1 cellular context compared by ENCODE assay signal in the genomic region with DNA sequence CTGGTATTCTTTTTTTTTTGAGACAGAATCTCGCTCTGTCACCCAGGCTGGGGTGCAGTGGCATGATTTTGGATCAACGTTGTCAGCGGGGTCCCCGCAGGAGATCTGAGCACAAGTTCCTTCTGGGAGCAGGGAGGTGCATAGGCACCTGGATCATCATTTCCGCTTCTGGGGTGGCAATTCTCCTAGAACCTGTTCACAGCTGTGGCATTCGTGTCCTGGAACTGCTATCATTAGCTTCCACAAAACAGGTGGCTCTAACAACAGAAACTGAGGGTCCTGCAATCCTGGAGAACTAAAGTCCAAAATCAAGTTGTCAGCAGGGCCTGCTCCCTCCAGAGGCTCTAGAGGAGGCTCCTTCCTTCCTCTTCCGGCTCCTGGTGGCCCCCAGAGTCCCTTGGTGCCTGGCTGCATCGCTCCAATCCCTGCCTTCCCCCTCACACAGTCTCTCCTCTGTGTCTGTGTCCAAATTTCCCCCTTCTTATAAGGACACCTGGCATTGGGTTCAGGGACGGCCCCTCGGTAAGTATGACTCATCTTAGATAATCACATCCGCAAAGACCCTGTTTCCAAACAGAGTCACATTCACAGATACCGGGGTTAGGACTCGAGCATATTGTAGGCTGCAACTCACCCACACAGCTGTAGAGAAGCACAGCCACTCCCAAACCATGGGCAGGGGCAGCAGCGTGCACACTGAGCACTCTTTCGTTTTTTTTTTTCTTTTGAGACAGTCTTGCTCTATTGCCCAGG.
TF ChIP-seq lines count a peak whose summit lies in the region.

No MANE protein-coding gene starts in this region.

TF ChIP-seq in HepG2, 621 proteins besides CTCF, POLR2A, EP300 and RAD21 (continued from another document and continues in another):
- TF ChIP-seq, protein P1, sequence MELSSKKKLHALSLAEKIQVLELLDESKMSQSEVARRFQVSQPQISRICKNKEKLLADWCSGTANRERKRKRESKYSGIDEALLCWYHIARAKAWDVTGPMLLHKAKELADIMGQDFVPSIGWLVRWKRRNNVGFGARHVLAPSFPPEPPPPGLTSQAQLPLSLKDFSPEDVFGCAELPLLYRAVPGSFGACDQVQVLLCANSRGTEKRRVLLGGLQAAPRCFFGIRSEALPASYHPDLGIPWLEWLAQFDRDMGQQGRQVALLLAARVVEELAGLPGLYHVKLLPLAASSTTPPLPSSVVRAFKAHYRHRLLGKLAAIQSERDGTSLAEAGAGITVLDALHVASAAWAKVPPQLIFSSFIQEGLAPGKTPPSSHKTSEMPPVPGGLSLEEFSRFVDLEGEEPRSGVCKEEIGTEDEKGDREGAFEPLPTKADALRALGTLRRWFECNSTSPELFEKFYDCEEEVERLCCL (CRISPR knock-in tag; IDR thresholded peaks at IDR 0.05; ENCODE audit: borderline replicate concordance): no peak
- TF ChIP-seq ZBTB7B (CRISPR knock-in tag; IDR thresholded peaks at IDR 0.05) (peak; percentile 89), ELF3 (CRISPR knock-in tag; IDR thresholded peaks at IDR 0.05) (peak; percentile 57), PHF5A (CRISPR knock-in tag; IDR thresholded peaks at IDR 0.05; ENCODE audit: low read depth, unreplicated experiment) (no peak), ZBTB49 (CRISPR knock-in tag; IDR thresholded peaks at IDR 0.05; ENCODE audit: borderline replicate concordance) (no peak), AKAP8 (CRISPR knock-in tag; IDR thresholded peaks at IDR 0.05) (no peak), CEBPB (IDR thresholded peaks at IDR 0.05; ENCODE audit: borderline replicate concordance, low read depth, low read length) (no peak), ZNF768 (CRISPR knock-in tag; IDR thresholded peaks at IDR 0.05) (no peak), CERS6 (CRISPR knock-in tag; IDR thresholded peaks at IDR 0.05) (no peak), ZBTB8A (CRISPR knock-in tag; IDR thresholded peaks at IDR 0.05; ENCODE audit: borderline replicate concordance, low read depth) (no peak), ZNF792 (CRISPR knock-in tag; IDR thresholded peaks at IDR 0.05) (no peak), BHLHE40 (IDR thresholded peaks at IDR 0.05; ENCODE audit: low read length) (no peak), ZKSCAN5 (CRISPR knock-in tag; IDR thresholded peaks at IDR 0.05) (no peak), ZNF383 (CRISPR knock-in tag; IDR thresholded peaks at IDR 0.05; ENCODE audit: borderline replicate concordance) (no peak), ZNF598 (CRISPR knock-in tag; IDR thresholded peaks at IDR 0.05; ENCODE audit: borderline replicate concordance) (no peak), ZNF629 (CRISPR knock-in tag; conservative IDR thresholded peaks at IDR 0.05) (no peak), ZNF652 (CRISPR knock-in tag; IDR thresholded peaks at IDR 0.05; ENCODE audit: borderline replicate concordance, low read depth) (no peak), TRIM24 (CRISPR knock-in tag; IDR thresholded peaks at IDR 0.05) (no peak), ZMYM2 (CRISPR knock-in tag; IDR thresholded peaks at IDR 0.05) (no peak), ZNF441 (CRISPR knock-in tag; IDR thresholded peaks at IDR 0.05; ENCODE audit: borderline replicate concordance) (no peak), ZNF3 (CRISPR knock-in tag; IDR thresholded peaks at IDR 0.05) (no peak), ZNF224 (CRISPR knock-in tag; IDR thresholded peaks at IDR 0.05) (no peak), ADNP (CRISPR knock-in tag; IDR thresholded peaks at IDR 0.05) (no peak), ZNF547 (CRISPR knock-in tag; IDR thresholded peaks at IDR 0.05) (0 out of 2 replicates have a peak, but pooled peaks have one; percentile 55), ZNF597 (CRISPR knock-in tag; IDR thresholded peaks at IDR 0.05) (no peak), MED8 (CRISPR knock-in tag; IDR thresholded peaks at IDR 0.05; ENCODE audit: insufficient replicate concordance) (no peak), THRA (CRISPR knock-in tag; IDR thresholded peaks at IDR 0.05; ENCODE audit: borderline replicate concordance) (peak; percentile 65; the same call in 1 of the 2 replicates), NFE2L1 (CRISPR knock-in tag; IDR thresholded peaks at IDR 0.05; ENCODE audit: borderline replicate concordance) (no peak), ZNF615 (CRISPR knock-in tag; IDR thresholded peaks at IDR 0.05; ENCODE audit: borderline replicate concordance) (no peak), ZNF850 (CRISPR knock-in tag; conservative IDR thresholded peaks at IDR 0.05) (no peak), AHDC1 (CRISPR knock-in tag; IDR thresholded peaks at IDR 0.05; ENCODE audit: borderline replicate concordance) (peak; percentile 80), ATM (IDR thresholded peaks at IDR 0.05; ENCODE audit: borderline replicate concordance) (no peak), NFRKB (IDR thresholded peaks at IDR 0.05) (no peak), AGO2 (optimal IDR thresholded peaks at IDR 0.05; ENCODE audit: low read depth, low read length) (no peak)
- TF ChIP-seq, protein P2, sequence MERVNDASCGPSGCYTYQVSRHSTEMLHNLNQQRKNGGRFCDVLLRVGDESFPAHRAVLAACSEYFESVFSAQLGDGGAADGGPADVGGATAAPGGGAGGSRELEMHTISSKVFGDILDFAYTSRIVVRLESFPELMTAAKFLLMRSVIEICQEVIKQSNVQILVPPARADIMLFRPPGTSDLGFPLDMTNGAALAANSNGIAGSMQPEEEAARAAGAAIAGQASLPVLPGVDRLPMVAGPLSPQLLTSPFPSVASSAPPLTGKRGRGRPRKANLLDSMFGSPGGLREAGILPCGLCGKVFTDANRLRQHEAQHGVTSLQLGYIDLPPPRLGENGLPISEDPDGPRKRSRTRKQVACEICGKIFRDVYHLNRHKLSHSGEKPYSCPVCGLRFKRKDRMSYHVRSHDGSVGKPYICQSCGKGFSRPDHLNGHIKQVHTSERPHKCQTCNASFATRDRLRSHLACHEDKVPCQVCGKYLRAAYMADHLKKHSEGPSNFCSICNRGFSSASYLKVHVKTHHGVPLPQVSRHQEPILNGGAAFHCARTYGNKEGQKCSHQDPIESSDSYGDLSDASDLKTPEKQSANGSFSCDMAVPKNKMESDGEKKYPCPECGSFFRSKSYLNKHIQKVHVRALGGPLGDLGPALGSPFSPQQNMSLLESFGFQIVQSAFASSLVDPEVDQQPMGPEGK (CRISPR knock-in tag; IDR thresholded peaks at IDR 0.05): peak; percentile 44; the same call in 1 of the 2 replicates
- TF ChIP-seq, protein P3, sequence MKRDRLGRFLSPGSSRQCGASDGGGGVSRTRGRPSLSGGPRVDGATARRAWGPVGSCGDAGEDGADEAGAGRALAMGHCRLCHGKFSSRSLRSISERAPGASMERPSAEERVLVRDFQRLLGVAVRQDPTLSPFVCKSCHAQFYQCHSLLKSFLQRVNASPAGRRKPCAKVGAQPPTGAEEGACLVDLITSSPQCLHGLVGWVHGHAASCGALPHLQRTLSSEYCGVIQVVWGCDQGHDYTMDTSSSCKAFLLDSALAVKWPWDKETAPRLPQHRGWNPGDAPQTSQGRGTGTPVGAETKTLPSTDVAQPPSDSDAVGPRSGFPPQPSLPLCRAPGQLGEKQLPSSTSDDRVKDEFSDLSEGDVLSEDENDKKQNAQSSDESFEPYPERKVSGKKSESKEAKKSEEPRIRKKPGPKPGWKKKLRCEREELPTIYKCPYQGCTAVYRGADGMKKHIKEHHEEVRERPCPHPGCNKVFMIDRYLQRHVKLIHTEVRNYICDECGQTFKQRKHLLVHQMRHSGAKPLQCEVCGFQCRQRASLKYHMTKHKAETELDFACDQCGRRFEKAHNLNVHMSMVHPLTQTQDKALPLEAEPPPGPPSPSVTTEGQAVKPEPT (CRISPR knock-in tag; IDR thresholded peaks at IDR 0.05; ENCODE audit: low read depth): no peak
- TF ChIP-seq, protein P4, sequence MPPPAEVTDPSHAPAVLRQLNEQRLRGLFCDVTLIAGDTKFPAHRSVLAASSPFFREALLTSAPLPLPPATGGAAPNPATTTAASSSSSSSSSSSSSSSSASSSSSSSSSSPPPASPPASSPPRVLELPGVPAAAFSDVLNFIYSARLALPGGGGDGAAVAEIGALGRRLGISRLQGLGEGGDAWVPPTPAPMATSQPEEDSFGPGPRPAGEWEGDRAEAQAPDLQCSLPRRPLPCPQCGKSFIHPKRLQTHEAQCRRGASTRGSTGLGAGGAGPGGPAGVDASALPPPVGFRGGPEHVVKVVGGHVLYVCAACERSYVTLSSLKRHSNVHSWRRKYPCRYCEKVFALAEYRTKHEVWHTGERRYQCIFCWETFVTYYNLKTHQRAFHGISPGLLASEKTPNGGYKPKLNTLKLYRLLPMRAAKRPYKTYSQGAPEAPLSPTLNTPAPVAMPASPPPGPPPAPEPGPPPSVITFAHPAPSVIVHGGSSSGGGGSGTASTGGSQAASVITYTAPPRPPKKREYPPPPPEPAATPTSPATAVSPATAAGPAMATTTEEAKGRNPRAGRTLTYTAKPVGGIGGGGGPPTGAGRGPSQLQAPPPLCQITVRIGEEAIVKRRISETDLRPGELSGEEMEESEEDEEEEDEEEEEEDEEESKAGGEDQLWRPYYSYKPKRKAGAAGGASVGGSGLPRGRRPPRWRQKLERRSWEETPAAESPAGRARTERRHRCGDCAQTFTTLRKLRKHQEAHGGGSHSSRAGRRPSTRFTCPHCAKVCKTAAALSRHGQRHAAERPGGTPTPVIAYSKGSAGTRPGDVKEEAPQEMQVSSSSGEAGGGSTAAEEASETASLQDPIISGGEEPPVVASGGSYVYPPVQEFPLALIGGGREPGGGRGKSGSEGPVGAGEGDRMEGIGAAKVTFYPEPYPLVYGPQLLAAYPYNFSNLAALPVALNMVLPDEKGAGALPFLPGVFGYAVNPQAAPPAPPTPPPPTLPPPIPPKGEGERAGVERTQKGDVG (CRISPR knock-in tag; IDR thresholded peaks at IDR 0.05; ENCODE audit: borderline replicate concordance): no peak
